Comparison of ENCODE assay signal across 12 cellular contexts in genomic region chr2:231684314-231685223, GRCh38. TPM values are rescaled to one million over a fixed set of nuclear protein-coding genes. Genes with fewer than 3 reads are reported as not detected.
DNase-seq lines count a peak whose midpoint lies in the region; ATAC-seq, FAIRE-seq and TF ChIP-seq lines count a peak whose summit lies in the region.
"Had no signal": no experiment of that assay in that cellular context is flagged by ENCODE, and none has a peak within 500 bp of the region (broad histone marks: within the 10 kb centered on the region; RNA-seq: fewer than 3 reads in every experiment).

No MANE protein-coding gene starts in this region.

- H3K4me2 ChIP-seq in HepG2 (ENCODE audit: low read depth, low read length) (peak overlapping the region; percentile 68), OCI-LY7 (ENCODE audit: low read length) (peak overlapping the region; percentile 76)

- in situ Hi-C loops in HepG2 (cut with HindIII; ENCODE audit: extremely low pct_ligation_motif_present, low pct_unique_long_range_greater_than_20kb): no loop called here

- intact Hi-C loops in HepG2 (cut with micrococcal nuclease; ENCODE audit: unreplicated experiment) (no loop called here), right lobe of liver (cut with DNase I) (no loop called here), OCI-LY7 (cut with micrococcal nuclease; ENCODE audit: unreplicated experiment) (no loop called here), right cardiac atrium (cut with DNase I) (no loop called here), thyroid gland (cut with DNase I) (no loop called here)

- H3K4me3 Mint-ChIP-seq in endothelial cell (ENCODE audit: unreplicated experiment): no peak overlapping the region

- H3K27me3 Mint-ChIP-seq in endothelial cell (ENCODE audit: unreplicated experiment): peaks cover 16% of the 10 kb centered on the region

- H3K9me3 ChIP-seq in HepG2 (ENCODE audit: low read length) (no peaks in the 10 kb centered on the region), right lobe of liver (no peaks in the 10 kb centered on the region), OCI-LY7 (ENCODE audit: low read length) (no peaks in the 10 kb centered on the region), right cardiac atrium (ENCODE audit: control insufficient read depth, low read length) (no peaks in the 10 kb centered on the region), thyroid gland (no peaks in the 10 kb centered on the region)
- H3K9me3 ChIP-seq: gastrocnemius medialis had no signal

- TF ChIP-seq POLR2A in HepG2 (IDR thresholded peaks at IDR 0.05; ENCODE audit: insufficient read depth in 1 of 2, low read depth in 2 of 2, low read length in 2 of 2) (no peak), right lobe of liver (IDR thresholded peaks at IDR 0.05) (no peak), thyroid gland (IDR thresholded peaks at IDR 0.05) (no peak)

- no peak overlapping the region for H2AFZ ChIP-seq in HepG2 (ENCODE audit: low read length)
- peak overlapping the region; percentile 10; the same call in 1 of the 2 replicates for H2AFZ ChIP-seq in OCI-LY7 (ENCODE audit: low read length)

- no TSS peak for BruUV-seq in HepG2 (replicated peaks; lab: Mats Ljungman, UMichigan)
- BruUV-seq in OCI-LY7 (replicated peaks; lab: Mats Ljungman, UMichigan): no TSS peak

- TF ChIP-seq EP300 in HepG2 (IDR thresholded peaks at IDR 0.05; ENCODE audit: low read depth in 2 of 2, low read length in 2 of 2): no peak
- no peak for TF ChIP-seq EP300 in HepG2 (CRISPR knock-in tag; IDR thresholded peaks at IDR 0.05; ENCODE audit: borderline replicate concordance)

- ATAC-seq in HepG2: no peak
- no peak for ATAC-seq in right lobe of liver
- peak; percentile 25 to 33 for ATAC-seq in right cardiac atrium
- ATAC-seq: gastrocnemius medialis had no signal

- H3K79me2 ChIP-seq in HepG2 (ENCODE audit: insufficient read depth, low read length): no peaks in the 10 kb centered on the region
- H3K79me2 ChIP-seq in OCI-LY7 (ENCODE audit: insufficient read depth, low read depth, low read length): no peaks in the 10 kb centered on the region

- DNase-seq in HepG2 (ENCODE audit: low spot score) (no peak), right lobe of liver (no peak), OCI-LY7 (ENCODE audit: low spot score) (peak; percentile 55), right cardiac atrium (peak; percentile 57 to 88 (median 84)), thyroid gland (peak; percentile 87 to 94), endothelial cell (ENCODE audit: low spot score) (no peak), NCI-H187 treated with DMSO at 0.1 percent for 48 hours (lab: John Stamatoyannopoulos, UW) (no peak), GM19238 (ENCODE audit: insufficient read length, low spot score) (no peak)
- DNase-seq: activated T-cell treated with anti-CD3 and anti-CD28 coated beads, Interleukin-2, amount 50 U/mL, for 48 hours; gastrocnemius medialis; NK-92 treated with Interleukin-12 subunit alpha and Interleukin-12 subunit beta, amount 100 ng/mL, for 24 hours had no signal

- 54% methylated on average over 16 of the region's 22 CpGs for WGBS in HepG2 (ENCODE audit: low lambda C conversion rate)
- 84% methylated on average over 6 of the region's 22 CpGs for WGBS in right lobe of liver (ENCODE audit: insufficient coverage, low coverage, low lambda C conversion rate, missing lambda C conversion rate)
- 71% methylated on average over 22 of the region's 22 CpGs for WGBS in right cardiac atrium
- 48 to 50% methylated on average over 14 to 17 of the region's 22 CpGs for WGBS in thyroid gland, 2 donors

- H3K27me3 ChIP-seq in HepG2 (ENCODE audit: control insufficient read depth in 1 of 2, insufficient read depth in 2 of 2, low read length in 2 of 2): peaks cover 4 to 21% of the 10 kb centered on the region in 2 experiments; a peak in 3 of 5 replicates
- H3K27me3 ChIP-seq in right lobe of liver: no peaks in the 10 kb centered on the region
- H3K27me3 ChIP-seq in right cardiac atrium (ENCODE audit: control insufficient read depth, insufficient read depth): no peaks in the 10 kb centered on the region
- H3K27me3 ChIP-seq in thyroid gland: no peaks in the 10 kb centered on the region
- H3K27me3 ChIP-seq: cardiac muscle cell, gastrocnemius medialis had no signal

- H3K4me3 ChIP-seq in HepG2 (replicated peaks in 1 of 3; ENCODE audit: insufficient read depth in 1 of 3, low read depth in 2 of 3, low read length in 3 of 3) (peak overlapping the region in 1 of 3 experiments; percentile 54; a peak in 1 of 6 replicates), right lobe of liver (no peak overlapping the region), OCI-LY7 (ENCODE audit: low read depth, low read length, poor library complexity, severe bottlenecking) (peak overlapping the region; percentile 68), right cardiac atrium (ENCODE audit: low read length) (no peak overlapping the region), thyroid gland (replicated peaks in 1 of 3) (no peak overlapping the region)
- H3K4me3 ChIP-seq: cardiac muscle cell, gastrocnemius medialis had no signal

- H3K27ac ChIP-seq in HepG2 (ENCODE audit: extremely low read length, insufficient read depth, low read length) (no peak overlapping the region), right lobe of liver (no peak overlapping the region), OCI-LY7 (ENCODE audit: low read depth, low read length, poor library complexity, severe bottlenecking) (peak overlapping the region; percentile 71), right cardiac atrium (ENCODE audit: low read length) (peak overlapping the region; percentile 40), thyroid gland (no peak overlapping the region)
- H3K27ac ChIP-seq: cardiac muscle cell, gastrocnemius medialis had no signal

- H3K9ac ChIP-seq in HepG2 (ENCODE audit: insufficient read depth, low read depth, low read length): no peak overlapping the region

- H3K4me1 Mint-ChIP-seq in endothelial cell (ENCODE audit: unreplicated experiment): peaks cover 14% of the 10 kb centered on the region

- CTCF ChIA-PET in HepG2 (lab: Yijun Ruan, JAX; ENCODE audit: low intra/inter-chr PET ratio, low total read pairs) (interaction anchor here (4.1 kb wide), 1 partner anchor 30 kb away, joined by 59 read pairs; no protein-coding TSS in a partner anchor), OCI-LY7 (lab: Charles Lee; ENCODE audit: unreplicated experiment) (interaction anchor here (0.6 to 2.1 kb wide), 9 partner anchors 9 to 75 kb away, joined by 3 to 15 read pairs (median 4); no protein-coding TSS in a partner anchor)

- H4K20me1 ChIP-seq in HepG2 (ENCODE audit: insufficient read depth, low read length) (no peaks in the 10 kb centered on the region), OCI-LY7 (ENCODE audit: insufficient read depth, low read length) (no peaks in the 10 kb centered on the region)

- no peaks in the 10 kb centered on the region for H3K9me2 ChIP-seq in OCI-LY7 (ENCODE audit: insufficient read depth, low read length)

- POLR2A ChIA-PET in HepG2 (lab: Yijun Ruan, JAX): interaction anchor here (1.0 to 5.9 kb wide), 10 partner anchors 11 to 221 kb away, joined by 4 to 52 read pairs (median 6); partner anchors contain the start of genes NCL and PTMA
- POLR2A ChIA-PET in OCI-LY7 (lab: Charles Lee): interaction anchor here (0.7 to 9.2 kb wide), 11 partner anchors 10 to 71 kb away, joined by 3 to 102 read pairs (median 6); partner anchors contain the start of gene PTMA

- no peak for FAIRE-seq in HepG2 (lab: Jason Lieb, UNC)

- H3K4me1 ChIP-seq in HepG2 (ENCODE audit: insufficient read depth, low read length) (peaks cover 74% of the 10 kb centered on the region), right lobe of liver (peaks cover 0 to 7% (median 0%) of the 10 kb centered on the region in 4 donors), OCI-LY7 (ENCODE audit: insufficient read depth, low read length, poor library complexity, severe bottlenecking) (peaks cover 87% of the 10 kb centered on the region), right cardiac atrium (ENCODE audit: control insufficient read depth, insufficient read depth, low read length) (no peaks in the 10 kb centered on the region), thyroid gland (peaks cover 9 to 20% of the 10 kb centered on the region in 2 donors)

- TF ChIP-seq CTCF in HepG2 (CRISPR knock-in tag; IDR thresholded peaks at IDR 0.05) (no peak), right lobe of liver (IDR thresholded peaks at IDR 0.05) (no peak), OCI-LY7 (conservative IDR thresholded peaks at IDR 0.05; ENCODE audit: low read length) (no peak), thyroid gland (IDR thresholded peaks at IDR 0.05) (no peak), endothelial cell (IDR thresholded peaks at IDR 0.05; ENCODE audit: unreplicated experiment) (no peak)

- no peak for TF ChIP-seq RAD21 in HepG2 (CRISPR knock-in tag; IDR thresholded peaks at IDR 0.05)

- H3K36me3 ChIP-seq in HepG2 (replicated peaks in 1 of 2; ENCODE audit: control insufficient read depth in 1 of 2, insufficient read depth in 2 of 2, low read length in 2 of 2): no peaks in the 10 kb centered on the region
- H3K36me3 ChIP-seq in right lobe of liver: no peaks in the 10 kb centered on the region
- H3K36me3 ChIP-seq in OCI-LY7 (ENCODE audit: insufficient read depth, low read length): no peaks in the 10 kb centered on the region
- H3K36me3 ChIP-seq in thyroid gland: no peaks in the 10 kb centered on the region
- H3K36me3 ChIP-seq: cardiac muscle cell, gastrocnemius medialis had no signal

- no peaks in the 10 kb centered on the region for H3K9me3 Mint-ChIP-seq in endothelial cell (ENCODE audit: unreplicated experiment)

- no peak overlapping the region for H3K27ac Mint-ChIP-seq in endothelial cell (ENCODE audit: unreplicated experiment)

- H3K36me3 Mint-ChIP-seq in endothelial cell (ENCODE audit: low read depth, unreplicated experiment): no peaks in the 10 kb centered on the region

RNA-seq across cellular contexts. Expression of gene PTMA, which starts 23.8 kb away (rescaled TPM):
- 1,086 and 1,212 TPM in 2 replicates for total RNA-seq in HepG2 (2016; rRNA removed; fragmentation: Illumina TruSeq; extraction: Trizol)
- 383 and 429 TPM in 2 replicates for total RNA-seq in HepG2 (2016; cell fraction: cytosol; rRNA removed; fragmentation: Illumina TruSeq; extraction: Trizol; ENCODE audit: low read depth)
- 1,123 and 1,183 TPM in 2 replicates for total RNA-seq in HepG2 (2016; cell fraction: insoluble cytoplasmic fraction; rRNA removed; fragmentation: Illumina TruSeq; extraction: Trizol)
- total RNA-seq in HepG2 (2016; cell fraction: membrane; rRNA removed; fragmentation: Illumina TruSeq; extraction: Trizol): 561 and 605 TPM in 2 replicates
- 429 and 440 TPM in 2 replicates for total RNA-seq in HepG2 (2016; cell fraction: nucleus; rRNA removed; fragmentation: Illumina TruSeq; extraction: Trizol)
- 174 and 190 TPM in 2 replicates for polyA plus RNA-seq in HepG2 (2011; rRNA removed)
- polyA plus RNA-seq in HepG2 (2011; cell fraction: cytosol; rRNA removed): 192 and 196 TPM in 2 replicates
- polyA plus RNA-seq in HepG2 (2011; cell fraction: nucleus; rRNA removed): 112 and 149 TPM in 2 replicates
- polyA plus RNA-seq in HepG2 (2012): 399 and 565 TPM in 2 replicates
- 460 and 492 TPM in 2 replicates for polyA plus RNA-seq in HepG2 (2016; cell fraction: cytosol; fragmentation: Illumina TruSeq; extraction: Trizol; ENCODE audit: low read depth)
- polyA plus RNA-seq in HepG2 (2016; cell fraction: insoluble cytoplasmic fraction; fragmentation: Illumina TruSeq; extraction: Trizol; ENCODE audit: low read depth): 2,053 and 2,108 TPM in 2 replicates
- polyA plus RNA-seq in HepG2 (2016; cell fraction: membrane; fragmentation: Illumina TruSeq; extraction: Trizol; ENCODE audit: low read depth): 673 and 705 TPM in 2 replicates
- 1,089 and 1,130 TPM in 2 replicates for polyA plus RNA-seq in HepG2 (2016; cell fraction: nucleus; fragmentation: Illumina TruSeq; extraction: Trizol; ENCODE audit: insufficient read depth, low read depth)
- polyA minus RNA-seq in HepG2 (2011; rRNA and poly(A)+ RNA removed; ENCODE audit: low replicate concordance): 146 and 188 TPM in 2 replicates
- 210 and 216 TPM in 2 replicates for polyA minus RNA-seq in HepG2 (2011; cell fraction: cytosol; rRNA and poly(A)+ RNA removed)
- polyA minus RNA-seq in HepG2 (2011; cell fraction: nucleus; rRNA and poly(A)+ RNA removed): 83.7 and 96.4 TPM in 2 replicates
- 100 to 1,000 TPM; 180 to 373 (median 252) TPM for total RNA-seq in right lobe of liver
- 2,780 and 3,271 TPM in 2 replicates for total RNA-seq in OCI-LY7 (2014; rRNA removed; shearing (Covaris generic))
- total RNA-seq in OCI-LY7 (2022): 3,053 and 3,088 TPM in 2 replicates
- total RNA-seq in right cardiac atrium: 100 to 1,000 TPM; 231 to 324 (median 314) TPM
- 480 TPM for polyA plus RNA-seq in right cardiac atrium
- 1,000 to 10,000 TPM in 3 of 4 donors, 100 to 1,000 TPM in 1; 631 to 1,160 (median 1,099) TPM for total RNA-seq in thyroid gland
- total RNA-seq in endothelial cell (ENCODE audit: unreplicated experiment): 592 TPM

Comparison
In these comparisons a context has a peak if more than half of its experiments do, and no peak if none do; other contexts are left out.
1. ATAC-seq: peak in right cardiac atrium (2 of 2); none in HepG2 (single experiment) and right lobe of liver (0 of 4).
2. DNase-seq: peak in OCI-LY7 (single experiment), right cardiac atrium (3 of 3) and thyroid gland (2 of 2); none in HepG2 (single experiment), right lobe of liver (0 of 3), endothelial cell (single experiment), NCI-H187 treated with DMSO at 0.1 percent for 48 hours (single experiment) and GM19238 (single experiment).
3. H3K27ac ChIP-seq: peak in OCI-LY7 (single experiment) and right cardiac atrium (single experiment); none in HepG2 (single experiment), right lobe of liver (0 of 3) and thyroid gland (0 of 3).